ENCODE assay signal across 8 cellular contexts in genomic region chr5:123670981-123671557, GRCh38.
DNase-seq lines count a peak whose midpoint lies in the region; ATAC-seq and TF ChIP-seq lines count a peak whose summit lies in the region.

No MANE protein-coding gene starts in this region.

- H3K27me3 ChIP-seq in OCI-LY3 (ENCODE audit: low read depth, low read length), result no peaks in the 10 kb centered on the region
- H3K27me3 ChIP-seq in right atrium auricular region, result no peaks in the 10 kb centered on the region
- no peaks in the 10 kb centered on the region for H3K27me3 ChIP-seq in gastrocnemius medialis

- H3K79me2 ChIP-seq in OCI-LY3 (ENCODE audit: low read length), result no peaks in the 10 kb centered on the region

- TF ChIP-seq CTCF in OCI-LY3 (IDR thresholded peaks at IDR 0.05; ENCODE audit: low read depth, low read length) (peak; percentile 63), right atrium auricular region (IDR thresholded peaks at IDR 0.05) (peak; percentile 69 to 83), gastrocnemius medialis (IDR thresholded peaks at IDR 0.05 in 4 of 5, conservative IDR thresholded peaks at IDR 0.05 in 1 of 5) (peak; percentile 52 to 85 (median 72))

- no peak for TF ChIP-seq POLR2A in gastrocnemius medialis (IDR thresholded peaks at IDR 0.05)

- peak overlapping the region; percentile 56 for H3K4me2 ChIP-seq in OCI-LY3 (ENCODE audit: low read length)

- no peak overlapping the region for H3K9ac ChIP-seq in OCI-LY3 (ENCODE audit: low read length)

- DNase-seq in NOMO-1 (lab: John Stamatoyannopoulos, UW; ENCODE audit: unreplicated experiment in 2 of 2), result peak; percentile 9 to 28
- no peak for DNase-seq in NOMO-1 treated with dmso at 0.1 percent for 144 hours (lab: John Stamatoyannopoulos, UW; ENCODE audit: unreplicated experiment)
- peak; percentile 72 for DNase-seq in HT-29 (ENCODE audit: low spot score)
- peak; percentile 39 for DNase-seq in activated naive CD4-positive, alpha-beta T cell treated with anti-CD3 and anti-CD28 coated beads, Interleukin-2, amount 50 U/mL, for 16 hours
- no peak for DNase-seq in right atrium auricular region (ENCODE audit: low spot score)
- peak in 1 of 2 donors; percentile 18 for DNase-seq in gastrocnemius medialis

- H3K9me3 ChIP-seq in OCI-LY3 (ENCODE audit: insufficient read depth, low read length) (no peaks in the 10 kb centered on the region), right atrium auricular region (no peaks in the 10 kb centered on the region), gastrocnemius medialis (no peaks in the 10 kb centered on the region)

- in situ Hi-C loops in gastrocnemius medialis (cut with MboI; ENCODE audit: low sequenced_read_pairs in 4 of 4), result no loop called here

- H2AFZ ChIP-seq in OCI-LY3 (ENCODE audit: low read depth, low read length), result no peak overlapping the region

- intact Hi-C loops in gastrocnemius medialis (cut with DNase I; ENCODE audit: low total_unique reads), result loop anchor here (5.0 kb wide), 1 partner anchor 506 kb away; no protein-coding TSS in a partner anchor

- no peaks in the 10 kb centered on the region for H4K20me1 ChIP-seq in OCI-LY3 (ENCODE audit: insufficient read depth, low read length)

- H3K4me3 ChIP-seq in OCI-LY3 (ENCODE audit: low read length), result peak overlapping the region; percentile 29; the same call in 1 of the 2 replicates
- no peak overlapping the region for H3K4me3 ChIP-seq in right atrium auricular region
- H3K4me3 ChIP-seq in gastrocnemius medialis, result no peak overlapping the region

- H3K4me1 ChIP-seq in OCI-LY3 (ENCODE audit: low read length), result peaks cover 12% of the 10 kb centered on the region
- H3K4me1 ChIP-seq in right atrium auricular region, result peaks cover 0 to 13% of the 10 kb centered on the region in 2 donors
- peaks cover 15 to 22% of the 10 kb centered on the region in 2 donors for H3K4me1 ChIP-seq in gastrocnemius medialis

- ATAC-seq in gastrocnemius medialis (peak in 1 of 2 donors; percentile 36), GM18517 (IDR thresholded peaks at IDR 0.05; ENCODE audit: unreplicated experiment) (no peak)

- H3K36me3 ChIP-seq in OCI-LY3 (replicated peaks; ENCODE audit: low read depth, low read length) (no peaks in the 10 kb centered on the region), right atrium auricular region (no peaks in the 10 kb centered on the region), gastrocnemius medialis (no peaks in the 10 kb centered on the region)

- H3K27ac ChIP-seq in OCI-LY3 (ENCODE audit: low read length) (no peak overlapping the region), right atrium auricular region (peak overlapping the region in 1 of 2 donors; percentile 54), gastrocnemius medialis (no peak overlapping the region)

Comparison
In these comparisons a context has a peak if more than half of its experiments do, and no peak if none do; other contexts are left out.
1. DNase-seq: peak in NOMO-1 (2 of 2), HT-29 (single experiment) and activated naive CD4-positive, alpha-beta T cell treated with anti-CD3 and anti-CD28 coated beads, Interleukin-2, amount 50 U/mL, for 16 hours (single experiment); none in NOMO-1 treated with dmso at 0.1 percent for 144 hours (single experiment) and right atrium auricular region (single experiment).
2. Peak in every context shown above with its lines, with median percentiles within 50 percentile points of each other: CTCF ChIP-seq.